8 cellular contexts compared by ENCODE assay signal in the genomic region with DNA sequence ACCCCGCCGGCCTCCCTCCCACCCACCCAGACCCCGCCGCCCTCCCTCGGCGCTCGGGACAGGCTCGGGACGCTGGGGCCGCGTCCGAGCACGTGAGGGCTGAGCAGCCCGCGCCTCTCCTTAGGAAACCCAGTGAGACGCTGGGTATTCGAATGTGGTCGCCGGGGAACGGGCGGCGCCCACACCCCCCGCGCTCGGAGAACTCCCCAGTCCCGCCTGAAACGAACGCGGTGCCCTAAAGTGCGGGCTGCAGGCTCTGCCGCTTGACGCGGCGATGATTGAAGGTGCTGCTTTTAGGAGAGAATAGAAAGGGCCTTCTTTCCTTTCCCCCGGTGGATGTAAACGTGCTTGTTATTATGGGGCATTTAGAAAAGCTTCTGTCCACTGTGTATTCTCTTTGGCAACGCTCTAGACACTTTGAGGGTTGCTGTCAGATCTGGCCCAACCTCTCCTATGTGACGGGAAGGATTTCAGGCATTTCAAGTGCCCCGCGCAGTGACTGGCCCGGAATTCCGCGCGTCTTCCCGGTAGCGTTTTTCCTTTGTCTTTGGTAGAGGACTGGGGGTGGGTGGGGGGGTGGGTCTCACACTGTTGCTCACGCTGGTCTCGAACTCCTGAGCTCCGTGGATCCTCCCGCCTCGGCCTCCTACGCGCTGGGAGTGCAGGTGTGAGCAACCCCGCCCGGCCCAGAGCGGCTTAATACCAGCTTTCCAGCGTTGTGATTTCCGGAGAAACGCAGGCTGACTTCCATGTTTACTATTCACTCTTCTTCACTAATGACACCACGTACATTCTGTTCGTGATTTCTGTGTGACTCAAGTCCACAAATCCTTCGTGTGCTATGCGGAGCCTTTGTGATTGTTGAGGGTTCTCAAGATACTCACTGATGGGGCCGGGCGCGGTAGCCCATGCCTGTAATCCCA. TPM values are rescaled to one million over a fixed set of nuclear protein-coding genes. Genes with fewer than 3 reads are reported as not detected.
DNase-seq lines count a peak whose midpoint lies in the region; ATAC-seq, FAIRE-seq and TF ChIP-seq lines count a peak whose summit lies in the region.

No MANE protein-coding gene starts in this region.

- H3K4me3 ChIP-seq in SK-N-SH (ENCODE audit: low read depth in 2 of 2, low read length in 1 of 2) (peak overlapping the region; percentile 42 to 44; a peak in 3 of 4 replicates), astrocyte of the cerebellum (ENCODE audit: low read depth, low read length) (peak overlapping the region; percentile 44), iPS-18a (ENCODE audit: low read length) (peak overlapping the region; percentile 53), skeletal muscle satellite cell (ENCODE audit: low read length) (peak overlapping the region; percentile 77)

- TF ChIP-seq CTCF in SK-N-SH (IDR thresholded peaks at IDR 0.05), result no peak
- TF ChIP-seq CTCF in astrocyte of the cerebellum (IDR thresholded peaks at IDR 0.05; ENCODE audit: low read depth, low read length, missing control alignments), result no peak

- H4K20me1 ChIP-seq in SK-N-SH (ENCODE audit: insufficient read depth), result 0 out of 2 replicates have a peak, but pooled peaks cover 3% of the 10 kb centered on the region

- H3F3A ChIP-seq in SK-N-SH (replicated peaks; ENCODE audit: insufficient read depth), result peaks cover 21% of the 10 kb centered on the region

- in situ Hi-C loops in astrocyte of the cerebellum (cut with HindIII; ENCODE audit: low sequenced_read_pairs), result no loop called here

- H3K79me2 ChIP-seq in SK-N-SH (ENCODE audit: insufficient read depth), result no peaks in the 10 kb centered on the region

- H3K27me3 ChIP-seq in SK-N-SH (ENCODE audit: insufficient read depth) (no peaks in the 10 kb centered on the region), iPS-18a (ENCODE audit: control insufficient read depth, insufficient read depth, low read length) (peaks cover 35% of the 10 kb centered on the region), skeletal muscle satellite cell (ENCODE audit: control insufficient read depth, insufficient read depth, low read length) (peaks cover 3% of the 10 kb centered on the region)

- peak overlapping the region; percentile 48; the same call in 1 of the 2 replicates for H3K9ac ChIP-seq in SK-N-SH
- H3K9ac ChIP-seq in iPS-18a (ENCODE audit: low read length), result no peak overlapping the region
- peak overlapping the region; percentile 75 for H3K9ac ChIP-seq in skeletal muscle satellite cell (ENCODE audit: low read depth, low read length)

- no peaks in the 10 kb centered on the region for H3K9me2 ChIP-seq in SK-N-SH

- peak; percentile 5 for DNase-seq in DMS79 treated with DMSO at 0.1 percent for 48 hours (lab: John Stamatoyannopoulos, UW)
- no peak for DNase-seq in DMS79 (lab: John Stamatoyannopoulos, UW)
- DNase-seq in SK-N-SH, result no peak
- no peak for DNase-seq in astrocyte of the cerebellum (ENCODE audit: low read depth)
- no peak for DNase-seq in HTR-8/SVneo (ENCODE audit: insufficient read length, low spot score)

- no peak for FAIRE-seq in HTR-8/SVneo (lab: Jason Lieb, UNC)

- CTCF ChIA-PET in SK-N-SH (lab: Yijun Ruan, JAX), result interaction anchor here (0.7 to 3.5 kb wide), 10 partner anchors 8 to 268 kb away, joined by 3 to 29 read pairs (median 4); a partner anchor contains a TSS

- peak overlapping the region; percentile 79; the same call in 1 of the 2 replicates for H2AFZ ChIP-seq in SK-N-SH (ENCODE audit: low read depth)

- no peak for TF ChIP-seq RAD21 in SK-N-SH (IDR thresholded peaks at IDR 0.05; ENCODE audit: low read length)

- peak; percentile 12 for ATAC-seq in HG03354 (IDR thresholded peaks at IDR 0.05; ENCODE audit: poor library complexity, severe bottlenecking, unreplicated experiment)

- no peak; a peak in 1 of 4 replicates for TF ChIP-seq EP300 in SK-N-SH (IDR thresholded peaks at IDR 0.05; ENCODE audit: borderline replicate concordance in 1 of 2, low read depth in 1 of 2, low read length in 1 of 2)

- H3K9me3 ChIP-seq in SK-N-SH (no peaks in the 10 kb centered on the region), iPS-18a (ENCODE audit: control insufficient read depth, low read depth, low read length) (no peaks in the 10 kb centered on the region), skeletal muscle satellite cell (replicated peaks; ENCODE audit: low read length) (no peaks in the 10 kb centered on the region)

- POLR2A ChIA-PET in SK-N-SH (lab: Yijun Ruan, JAX), result interaction anchor here (0.5 to 1.8 kb wide), 2 partner anchors 22 to 200 kb away, joined by 3 to 6 read pairs; a partner anchor contains a TSS

- 37% methylated on average over 65 of the region's 66 CpGs for WGBS in SK-N-SH (ENCODE audit: low lambda C conversion rate)

- H3K4me1 ChIP-seq in SK-N-SH (ENCODE audit: control insufficient read depth in 1 of 2, insufficient read depth in 2 of 2, low read depth in 1 of 2, low read length in 1 of 2) (peaks cover 7 to 21% of the 10 kb centered on the region in 2 experiments; a peak in 2 of 4 replicates), iPS-18a (ENCODE audit: control insufficient read depth, low read depth, low read length) (no peaks in the 10 kb centered on the region), skeletal muscle satellite cell (ENCODE audit: control insufficient read depth, insufficient read depth, low read length) (peaks cover 20% of the 10 kb centered on the region)

- no peaks in the 10 kb centered on the region for H3K36me3 ChIP-seq in SK-N-SH (replicated peaks in 1 of 2; ENCODE audit: control insufficient read depth in 1 of 2, insufficient read depth in 2 of 2, low read length in 1 of 2)
- H3K36me3 ChIP-seq in iPS-18a (ENCODE audit: control insufficient read depth, low read depth, low read length), result no peaks in the 10 kb centered on the region
- no peaks in the 10 kb centered on the region for H3K36me3 ChIP-seq in skeletal muscle satellite cell (ENCODE audit: insufficient read depth, low read length)

- H3K27ac ChIP-seq in SK-N-SH (ENCODE audit: low read depth in 2 of 2, low read length in 1 of 2), result peak overlapping the region; percentile 5 to 62; a peak in 2 of 4 replicates
- H3K27ac ChIP-seq in iPS-18a (ENCODE audit: low read length), result no peak overlapping the region

- peak overlapping the region; percentile 82 for H3K4me2 ChIP-seq in SK-N-SH
- H3K4me2 ChIP-seq in skeletal muscle satellite cell (ENCODE audit: low read length), result peak overlapping the region; percentile 97

TF ChIP-seq in SK-N-SH, 30 proteins besides CTCF, POLR2A, EP300 and RAD21 (continues in another document):
- TF ChIP-seq RFX5 (IDR thresholded peaks at IDR 0.05; ENCODE audit: low read length), result no peak
- TF ChIP-seq NRF1 (IDR thresholded peaks at IDR 0.05; ENCODE audit: low read depth, low read length), result no peak
- TF ChIP-seq MXI1 (IDR thresholded peaks at IDR 0.05; ENCODE audit: low read depth, low read length), result peak; percentile 39; the same call in 1 of the 2 replicates
- no peak for TF ChIP-seq TAF1 (IDR thresholded peaks at IDR 0.05; ENCODE audit: borderline replicate concordance, low read depth, low read length)
- TF ChIP-seq, protein P1, sequence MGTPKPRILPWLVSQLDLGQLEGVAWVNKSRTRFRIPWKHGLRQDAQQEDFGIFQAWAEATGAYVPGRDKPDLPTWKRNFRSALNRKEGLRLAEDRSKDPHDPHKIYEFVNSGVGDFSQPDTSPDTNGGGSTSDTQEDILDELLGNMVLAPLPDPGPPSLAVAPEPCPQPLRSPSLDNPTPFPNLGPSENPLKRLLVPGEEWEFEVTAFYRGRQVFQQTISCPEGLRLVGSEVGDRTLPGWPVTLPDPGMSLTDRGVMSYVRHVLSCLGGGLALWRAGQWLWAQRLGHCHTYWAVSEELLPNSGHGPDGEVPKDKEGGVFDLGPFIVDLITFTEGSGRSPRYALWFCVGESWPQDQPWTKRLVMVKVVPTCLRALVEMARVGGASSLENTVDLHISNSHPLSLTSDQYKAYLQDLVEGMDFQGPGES (IDR thresholded peaks at IDR 0.05; ENCODE audit: low read depth, low read length), result no peak
- TF ChIP-seq, protein P2, sequence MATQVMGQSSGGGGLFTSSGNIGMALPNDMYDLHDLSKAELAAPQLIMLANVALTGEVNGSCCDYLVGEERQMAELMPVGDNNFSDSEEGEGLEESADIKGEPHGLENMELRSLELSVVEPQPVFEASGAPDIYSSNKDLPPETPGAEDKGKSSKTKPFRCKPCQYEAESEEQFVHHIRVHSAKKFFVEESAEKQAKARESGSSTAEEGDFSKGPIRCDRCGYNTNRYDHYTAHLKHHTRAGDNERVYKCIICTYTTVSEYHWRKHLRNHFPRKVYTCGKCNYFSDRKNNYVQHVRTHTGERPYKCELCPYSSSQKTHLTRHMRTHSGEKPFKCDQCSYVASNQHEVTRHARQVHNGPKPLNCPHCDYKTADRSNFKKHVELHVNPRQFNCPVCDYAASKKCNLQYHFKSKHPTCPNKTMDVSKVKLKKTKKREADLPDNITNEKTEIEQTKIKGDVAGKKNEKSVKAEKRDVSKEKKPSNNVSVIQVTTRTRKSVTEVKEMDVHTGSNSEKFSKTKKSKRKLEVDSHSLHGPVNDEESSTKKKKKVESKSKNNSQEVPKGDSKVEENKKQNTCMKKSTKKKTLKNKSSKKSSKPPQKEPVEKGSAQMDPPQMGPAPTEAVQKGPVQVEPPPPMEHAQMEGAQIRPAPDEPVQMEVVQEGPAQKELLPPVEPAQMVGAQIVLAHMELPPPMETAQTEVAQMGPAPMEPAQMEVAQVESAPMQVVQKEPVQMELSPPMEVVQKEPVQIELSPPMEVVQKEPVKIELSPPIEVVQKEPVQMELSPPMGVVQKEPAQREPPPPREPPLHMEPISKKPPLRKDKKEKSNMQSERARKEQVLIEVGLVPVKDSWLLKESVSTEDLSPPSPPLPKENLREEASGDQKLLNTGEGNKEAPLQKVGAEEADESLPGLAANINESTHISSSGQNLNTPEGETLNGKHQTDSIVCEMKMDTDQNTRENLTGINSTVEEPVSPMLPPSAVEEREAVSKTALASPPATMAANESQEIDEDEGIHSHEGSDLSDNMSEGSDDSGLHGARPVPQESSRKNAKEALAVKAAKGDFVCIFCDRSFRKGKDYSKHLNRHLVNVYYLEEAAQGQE (IDR thresholded peaks at IDR 0.05; ENCODE audit: low read depth, low read length), result no peak

RNA-seq across cellular contexts. Expression of a gene that starts 21.8 kb away (rescaled TPM):
- polyA plus RNA-seq in SK-N-SH (2012; rRNA removed), result 33.6 and 36.4 TPM in 2 replicates
- 21.3 and 29.9 TPM in 2 replicates for polyA plus RNA-seq in SK-N-SH (2012; cell fraction: cytosol; rRNA removed)
- 43.8 and 54.0 TPM in 2 replicates for polyA plus RNA-seq in SK-N-SH (2012; cell fraction: nucleus; rRNA removed)
- total RNA-seq in skeletal muscle satellite cell (2012; rRNA removed), result 23.2 and 26.4 TPM in 2 replicates

RNA-seq across cellular contexts. Expression of a gene that starts 39.2 kb away (rescaled TPM):
- 128 and 130 TPM in 2 replicates for polyA plus RNA-seq in SK-N-SH (2012; rRNA removed)
- 90.6 and 112 TPM in 2 replicates for polyA plus RNA-seq in SK-N-SH (2012; cell fraction: cytosol; rRNA removed)
- 222 and 289 TPM in 2 replicates for polyA plus RNA-seq in SK-N-SH (2012; cell fraction: nucleus; rRNA removed)
- total RNA-seq in skeletal muscle satellite cell (2012; rRNA removed), result 21.8 and 28.6 TPM in 2 replicates

RNA-seq across cellular contexts. Expression of a gene that starts 47.2 kb away (rescaled TPM):
- polyA plus RNA-seq in SK-N-SH (2012; rRNA removed), result 160 and 165 TPM in 2 replicates
- polyA plus RNA-seq in SK-N-SH (2012; cell fraction: cytosol; rRNA removed), result 97.3 and 115 TPM in 2 replicates
- 403 and 584 TPM in 2 replicates for polyA plus RNA-seq in SK-N-SH (2012; cell fraction: nucleus; rRNA removed)
- total RNA-seq in skeletal muscle satellite cell (2012; rRNA removed), result 50.5 and 54.2 TPM in 2 replicates
